Comparison of ENCODE assay signal across 27 cellular contexts in the genomic region with DNA sequence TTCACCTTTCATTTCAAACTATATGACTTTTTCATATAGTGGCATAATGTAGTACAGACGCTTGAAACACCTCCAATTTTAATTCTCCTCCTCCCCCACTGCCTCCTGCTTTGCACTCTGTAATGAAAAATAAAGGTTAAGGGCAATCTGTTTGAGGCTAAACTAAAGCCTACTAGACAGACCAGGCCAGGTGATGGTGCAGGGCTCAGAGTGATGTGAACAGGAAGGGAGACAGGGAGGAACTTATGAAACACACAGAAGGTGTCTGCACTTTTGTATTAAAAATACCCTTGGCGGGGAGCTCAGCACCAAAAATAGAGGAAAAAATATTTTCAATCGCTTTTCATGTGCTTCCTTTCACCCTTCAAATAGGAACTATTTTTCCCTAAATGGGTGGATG.
"Had no signal": no experiment of that assay in that cellular context is flagged by ENCODE, and none has a peak within 500 bp of the region (broad histone marks: within the 10 kb centered on the region; RNA-seq: fewer than 3 reads in every experiment).

No MANE protein-coding gene starts in this region.

- H3K36me3 ChIP-seq: lower lobe of right lung, ovary, right atrium auricular region, right lobe of liver, stomach, thyroid gland, transverse colon, upper lobe of left lung, vagina had no signal

- ATAC-seq: left cardiac atrium; left lobe of liver; lower lobe of right lung; natural killer cell; right lobe of liver; stimulated activated naive B cell treated with anti-CD40 and anti-IgM and Interleukin-4, amounts not matched to agents 10 μg/mL and 1 μg/mL and 100 μg/mL, for 72 hours; stimulated activated naive CD8-positive, alpha-beta T cell treated with anti-CD3 and anti-CD28 coated beads, Interleukin-15, Interleukin-2, amounts not matched to agents 100 U/mL and 50 U/mL, for 24 hours had no signal

- H3K27ac Mint-ChIP-seq: naive B cell; natural killer cell; nephron progenitor cell; progenitor cell of endocrine pancreas; stimulated activated naive B cell treated with anti-CD40 and anti-IgM and Interleukin-4, amounts not matched to agents 10 μg/mL and 1 μg/mL and 100 μg/mL, for 72 hours had no signal

- H3K9me3 Mint-ChIP-seq: naive B cell; natural killer cell; stimulated activated naive B cell treated with anti-CD40 and anti-IgM and Interleukin-4, amounts not matched to agents 10 μg/mL and 1 μg/mL and 100 μg/mL, for 72 hours had no signal

- H3K27me3 ChIP-seq: ovary, right atrium auricular region, right lobe of liver, stomach, testis, thyroid gland, transverse colon, upper lobe of left lung, vagina had no signal

- H3K27ac ChIP-seq: lower lobe of right lung, ovary, right atrium auricular region, right lobe of liver, skin epidermis, stomach, testis, thyroid gland, transverse colon, upper lobe of left lung, vagina had no signal

- H3K36me3 Mint-ChIP-seq: naive B cell; natural killer cell; stimulated activated naive B cell treated with anti-CD40 and anti-IgM and Interleukin-4, amounts not matched to agents 10 μg/mL and 1 μg/mL and 100 μg/mL, for 72 hours had no signal

- H3K4me3 ChIP-seq: lower lobe of right lung, ovary, right atrium auricular region, right lobe of liver, skin epidermis, stomach, testis, thyroid gland, transverse colon, upper lobe of left lung, vagina had no signal

- DNase-seq: hippocampal formation; kidney glomerular epithelial cell; left cardiac atrium; lower lobe of right lung; mammary epithelial cell; mesenchymal stem cell; naive B cell; natural killer cell; nephron progenitor cell; ovary; right lobe of liver; stimulated activated CD4-positive, alpha-beta T cell treated with anti-CD3 and anti-CD28 coated beads, Interleukin-12 subunit alpha, Interleukin-12 subunit beta, amount 100 ng/mL, for 4 hours; stimulated activated CD4-positive, alpha-beta T cell treated with anti-CD3 and anti-CD28 coated beads, Interleukin-15, amount 100 ng/mL, for 24 hours; stimulated activated CD4-positive, alpha-beta T cell treated with anti-CD3 and anti-CD28 coated beads, Interleukin-2, amount 100 ng/mL, for 24 hours; stimulated activated CD4-positive, alpha-beta T cell treated with anti-CD3 and anti-CD28 coated beads, Interleukin-4, amount 100 ng/mL, for 1 hour; stimulated activated naive B cell treated with anti-CD40 and anti-IgM and Interleukin-4, amounts not matched to agents 10 μg/mL and 1 μg/mL and 100 μg/mL, for 72 hours; stimulated activated naive CD8-positive, alpha-beta T cell treated with anti-CD3 and anti-CD28 coated beads, Interleukin-15, Interleukin-2, amounts not matched to agents 100 U/mL and 50 U/mL, for 24 hours; stomach; testis; thyroid gland; transverse colon; upper lobe of left lung had no signal

- H3K9me3 ChIP-seq: lower lobe of right lung, ovary, right atrium auricular region, right lobe of liver, stomach, testis, thyroid gland, transverse colon, upper lobe of left lung, vagina had no signal

- H3K4me3 Mint-ChIP-seq: naive B cell; natural killer cell; nephron progenitor cell; stimulated activated naive B cell treated with anti-CD40 and anti-IgM and Interleukin-4, amounts not matched to agents 10 μg/mL and 1 μg/mL and 100 μg/mL, for 72 hours had no signal

- H3K4me1 ChIP-seq: lower lobe of right lung, right atrium auricular region, right lobe of liver, stomach, testis, thyroid gland, transverse colon, upper lobe of left lung, vagina had no signal

- H3K4me1 Mint-ChIP-seq: naive B cell; natural killer cell; nephron progenitor cell; stimulated activated naive B cell treated with anti-CD40 and anti-IgM and Interleukin-4, amounts not matched to agents 10 μg/mL and 1 μg/mL and 100 μg/mL, for 72 hours had no signal
